In the genomic region with DNA sequence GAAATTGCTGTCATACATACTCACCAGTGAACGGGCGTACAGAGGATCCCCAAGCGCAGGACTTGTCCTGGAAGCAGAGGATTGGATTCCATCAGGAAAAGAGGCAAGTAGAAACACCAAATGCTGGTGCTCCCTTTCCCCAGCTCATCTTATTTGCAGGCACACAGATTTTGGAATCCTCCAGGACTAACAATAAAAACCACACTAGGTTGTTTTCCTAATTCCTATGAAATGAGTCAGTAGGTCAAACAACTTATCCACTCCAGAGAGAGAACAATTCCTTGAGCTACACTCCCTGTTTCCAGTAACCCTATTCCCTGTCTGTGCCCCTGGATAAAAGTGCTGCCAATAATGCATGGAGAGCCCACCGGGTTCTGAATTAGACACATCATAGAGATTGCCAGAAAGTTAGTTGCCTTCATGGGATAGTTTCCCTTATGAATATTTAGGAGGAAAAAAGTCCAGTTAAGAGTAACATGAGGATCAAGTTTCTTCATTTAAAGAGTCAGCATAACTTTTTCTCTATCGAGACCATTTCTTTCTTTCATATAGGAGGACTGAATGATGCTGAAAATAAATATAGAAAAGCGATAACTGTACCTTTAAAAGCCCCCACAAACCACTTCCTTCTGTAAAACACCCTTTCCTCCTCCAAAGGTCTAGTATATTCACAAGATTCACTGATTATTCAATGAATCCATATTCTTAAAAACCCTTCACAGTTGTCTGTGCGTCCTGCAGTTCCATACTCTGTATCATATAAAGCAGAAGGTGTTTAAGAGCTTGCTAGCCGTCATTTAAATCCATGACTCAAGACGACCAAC, we compare ENCODE assay signal across 8 cellular contexts.
A peak's percentile ranks its signal among the peaks of the same experiment; 100 is the strongest.
DNase-seq lines count a peak whose midpoint lies in the region; ATAC-seq and TF ChIP-seq lines count a peak whose summit lies in the region.

No MANE protein-coding gene starts in this region.

- peak in 1 of 2 donors; percentile 64 for TF ChIP-seq POLR2A in thyroid gland (IDR thresholded peaks at IDR 0.05)

- ATAC-seq in GM18867 (IDR thresholded peaks at IDR 0.05; ENCODE audit: unreplicated experiment) (peak; percentile 6), HG03558 (IDR thresholded peaks at IDR 0.05; ENCODE audit: extremely low read depth, unreplicated experiment) (peak; percentile 2), left colon (peak; percentile 0), GM19397 (IDR thresholded peaks at IDR 0.05; ENCODE audit: unreplicated experiment) (no peak), HG02938 (IDR thresholded peaks at IDR 0.05; ENCODE audit: unreplicated experiment) (no peak)

- H3K27ac ChIP-seq in thyroid gland = peak overlapping the region; percentile 95 to 97 (median 96)

- H3K4me3 ChIP-seq in thyroid gland (replicated peaks in 1 of 3) = peak overlapping the region in 1 of 3 donors; percentile 27

- H3K4me1 ChIP-seq in thyroid gland = peaks cover 63 to 77% of the 10 kb centered on the region in 2 donors

- DNase-seq in amniotic epithelial cell (ENCODE audit: low read depth) (peak; percentile 88), left colon (no peak), thyroid gland (no peak), OCI-M1 (lab: John Stamatoyannopoulos, UW) (no peak)

- no peaks in the 10 kb centered on the region for H3K27me3 ChIP-seq in thyroid gland

- no peaks in the 10 kb centered on the region for H3K9me3 ChIP-seq in thyroid gland

- no peaks in the 10 kb centered on the region for H3K36me3 ChIP-seq in thyroid gland

- no peak for TF ChIP-seq CTCF in thyroid gland (IDR thresholded peaks at IDR 0.05)

- WGBS in thyroid gland, 2 donors = 42 to 52% methylated on average over 9 of the region's 9 CpGs

- intact Hi-C loops in left colon (cut with DNase I, micrococcal nuclease) = no loop called here
- intact Hi-C loops in thyroid gland (cut with DNase I) = no loop called here

Comparison
In these comparisons a context has a peak if more than half of its experiments do, and no peak if none do; other contexts are left out.
1. ATAC-seq: peak in GM18867 (single experiment), HG03558 (single experiment) and left colon (single experiment); none in GM19397 (single experiment) and HG02938 (single experiment).